11 cellular contexts compared by ENCODE assay signal in the genomic region with DNA sequence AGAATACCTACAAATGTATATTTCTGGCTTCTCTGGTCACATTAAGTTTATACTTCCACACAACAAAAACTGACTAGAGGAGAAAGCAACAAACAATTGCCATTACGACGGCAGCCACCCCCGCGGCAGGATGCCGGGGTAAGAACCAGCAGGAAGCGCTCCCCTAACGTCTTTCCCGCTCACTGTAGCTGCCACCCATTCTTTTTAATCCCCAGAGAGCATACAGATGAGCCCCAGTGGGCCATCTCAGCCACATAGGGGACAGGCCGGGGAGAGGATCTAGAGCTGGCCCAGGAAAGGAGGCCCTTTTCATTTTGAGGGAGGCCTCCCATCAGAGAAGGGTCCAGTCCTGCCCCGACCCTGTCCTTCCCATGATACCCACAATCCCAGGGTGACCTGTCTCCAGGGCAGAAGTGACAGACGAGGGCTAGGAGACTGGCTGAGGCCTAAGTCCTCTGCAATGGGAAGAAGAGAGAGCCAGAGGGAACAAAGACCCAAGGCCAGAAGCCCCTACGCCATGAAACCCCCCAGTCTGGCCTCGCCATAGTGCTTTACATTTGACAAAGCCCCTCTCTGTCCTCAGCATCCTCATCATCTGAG. TPM values are rescaled to one million over a fixed set of nuclear protein-coding genes. Genes with fewer than 3 reads are reported as not detected.
A peak's percentile ranks its signal among the peaks of the same experiment; 100 is the strongest.
DNase-seq lines count a peak whose midpoint lies in the region; ATAC-seq and TF ChIP-seq lines count a peak whose summit lies in the region.
"Had no signal": no experiment of that assay in that cellular context is flagged by ENCODE, and none has a peak within 500 bp of the region (broad histone marks: within the 10 kb centered on the region; RNA-seq: fewer than 3 reads in every experiment).

No MANE protein-coding gene starts in this region.

- peaks cover 0 to 62% (median 34%) of the 10 kb centered on the region in 9 donors for H3K4me1 ChIP-seq in heart right ventricle

- H3K36me3 ChIP-seq in heart right ventricle, result peaks cover 0 to 6% (median 0%) of the 10 kb centered on the region in 9 donors

- intact Hi-C loops in left cardiac atrium (cut with DNase I) (no loop called here), heart right ventricle (cut with DNase I) (loop anchor here in 1 of 10 donors (5.0 kb wide), 1 partner anchor 346 kb away; no protein-coding TSS in a partner anchor)

- no peaks in the 10 kb centered on the region for H3K27me3 ChIP-seq in heart right ventricle
- H3K27me3 ChIP-seq: tibial nerve had no signal

- peak overlapping the region in 5 of 10 donors; percentile 19 to 59 (median 44) for H3K27ac ChIP-seq in heart right ventricle

- H3K36me3 Mint-ChIP-seq in T-helper 1 cell treated with Interleukin-12 subunit alpha and Interleukin-12 subunit beta and Interleukin-4 antibody, amounts not matched to agents 30 μg/mL and 1 μg/mL, for 36 hours (ENCODE audit: low read depth), result peaks cover 4% of the 10 kb centered on the region

- H3K27me3 Mint-ChIP-seq in T-helper 1 cell treated with Interleukin-12 subunit alpha and Interleukin-12 subunit beta and Interleukin-4 antibody, amounts not matched to agents 30 μg/mL and 1 μg/mL, for 36 hours (ENCODE audit: low read depth), result no peaks in the 10 kb centered on the region

- no peak overlapping the region for H3K4me3 ChIP-seq in heart right ventricle
- H3K4me3 ChIP-seq: tibial nerve had no signal

- peaks cover 30% of the 10 kb centered on the region for H3K4me1 Mint-ChIP-seq in T-helper 1 cell treated with Interleukin-12 subunit alpha and Interleukin-12 subunit beta and Interleukin-4 antibody, amounts not matched to agents 30 μg/mL and 1 μg/mL, for 36 hours (ENCODE audit: low read depth)

- 67 to 86% methylated on average over 13 of the region's 13 CpGs for WGBS in heart right ventricle, 2 donors

- peak overlapping the region; percentile 96 for H3K27ac Mint-ChIP-seq in T-helper 1 cell treated with Interleukin-12 subunit alpha and Interleukin-12 subunit beta and Interleukin-4 antibody, amounts not matched to agents 30 μg/mL and 1 μg/mL, for 36 hours

- peak overlapping the region; percentile 77 for H3K4me3 Mint-ChIP-seq in T-helper 1 cell treated with Interleukin-12 subunit alpha and Interleukin-12 subunit beta and Interleukin-4 antibody, amounts not matched to agents 30 μg/mL and 1 μg/mL, for 36 hours

- no peaks in the 10 kb centered on the region for H3K9me3 Mint-ChIP-seq in T-helper 1 cell treated with Interleukin-12 subunit alpha and Interleukin-12 subunit beta and Interleukin-4 antibody, amounts not matched to agents 30 μg/mL and 1 μg/mL, for 36 hours

- no peaks in the 10 kb centered on the region for H3K9me3 ChIP-seq in heart right ventricle
- H3K9me3 ChIP-seq: tibial nerve had no signal

- DNase-seq in left cardiac atrium (peak; percentile 16), heart right ventricle (no peak), germinal center (ENCODE audit: low spot score) (peak; percentile 61), mucosa of gallbladder (ENCODE audit: low spot score) (no peak), DMS153 (lab: John Stamatoyannopoulos, UW) (no peak), LoVo (ENCODE audit: low spot score) (no peak)
- DNase-seq: NCI-H1105 treated with DMSO at 0.1 percent for 48 hours, NCI-H2227 treated with DMSO at 0.1 percent for 48 hours had no signal

- ATAC-seq in left cardiac atrium (no peak), heart right ventricle (no peak), HG02981 (IDR thresholded peaks at IDR 0.05; ENCODE audit: unreplicated experiment) (no peak)

- no peak for TF ChIP-seq CTCF in heart right ventricle (IDR thresholded peaks at IDR 0.05)

RNA-seq across cellular contexts. Expression of gene CALML4, which starts 3.6 kb away (rescaled TPM):
- total RNA-seq in left cardiac atrium (1 to 10 TPM; 3.7 to 4.3 TPM), heart right ventricle (1 to 10 TPM in 3 of 10 donors, under 1 TPM in 7; 0.28 to 1.8 (median 0.81) TPM), mucosa of gallbladder (49.2 TPM)
- polyA plus RNA-seq in heart right ventricle, result 1 to 10 TPM; 1.9 to 5.9 TPM

RNA-seq across cellular contexts. Expression of gene CLN6, which starts 20.8 kb away (rescaled TPM):
- 10 to 100 TPM; 10.7 to 12.3 TPM for total RNA-seq in left cardiac atrium
- 10 to 100 TPM in 2 of 10 donors, 1 to 10 TPM in 8; 5.8 to 14.2 (median 8.9) TPM for total RNA-seq in heart right ventricle
- 10 to 100 TPM; 10.6 to 14.2 TPM for polyA plus RNA-seq in heart right ventricle
- total RNA-seq in mucosa of gallbladder, result 25.7 TPM

Comparison
In these comparisons a context has a peak if more than half of its experiments do, and no peak if none do; other contexts are left out.
1. DNase-seq: peak in left cardiac atrium (single experiment) and germinal center (single experiment); none in heart right ventricle (0 of 2), mucosa of gallbladder (single experiment), DMS153 (single experiment) and LoVo (single experiment).